ENCODE assay signal across 6 cellular contexts in genomic region chr3:21433751-21434150, GRCh38.
"Had no signal": no experiment of that assay in that cellular context is flagged by ENCODE, and none has a peak within 500 bp of the region (broad histone marks: within the 10 kb centered on the region; RNA-seq: fewer than 3 reads in every experiment).

No MANE protein-coding gene starts in this region.

- ATAC-seq: GM23338, HepG2 had no signal

- H3K4me2 ChIP-seq: GM23338 had no signal

- DNase-seq: H9, HCEC 1CT, KBM-7 had no signal

- H3K4me3 ChIP-seq: GM23338 had no signal

- H2AFZ ChIP-seq: GM23338 had no signal

- H3K27ac ChIP-seq: HL-60 had no signal
